25 cellular contexts compared by ENCODE assay signal in the genomic region with DNA sequence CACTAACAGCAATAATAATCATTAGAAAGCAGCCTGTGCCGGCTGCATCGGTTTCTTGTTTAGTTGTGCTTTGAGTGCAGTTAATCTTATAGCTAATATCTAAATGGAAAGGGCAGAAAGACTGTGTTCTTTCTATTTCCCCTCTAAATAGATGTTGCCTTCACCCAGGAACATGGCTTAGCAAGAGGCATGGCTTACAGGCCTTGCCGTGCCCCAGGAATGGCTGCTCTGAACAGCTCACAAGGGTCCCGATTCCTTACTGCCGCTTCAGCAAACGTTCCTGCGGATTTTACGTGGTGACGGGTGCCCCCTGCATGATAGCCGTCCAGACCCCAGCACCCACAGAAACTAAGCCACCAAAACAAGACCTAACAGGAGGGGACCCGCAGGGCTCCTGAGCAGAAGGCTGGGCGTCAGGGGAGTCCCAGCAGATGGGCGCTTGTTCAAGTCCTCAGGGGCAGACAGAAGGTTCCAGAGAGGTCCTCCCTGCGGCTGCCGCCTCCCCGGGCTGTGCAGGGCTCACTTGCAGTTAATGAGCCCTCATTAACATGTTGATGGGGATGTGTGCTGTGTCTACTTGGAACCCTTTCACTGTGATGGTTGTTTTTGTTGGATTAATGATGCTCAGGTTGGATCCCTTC. TPM values are rescaled to one million over a fixed set of nuclear protein-coding genes. Genes with fewer than 3 reads are reported as not detected.
"Had no signal": no experiment of that assay in that cellular context is flagged by ENCODE, and none has a peak within 500 bp of the region (broad histone marks: within the 10 kb centered on the region; RNA-seq: fewer than 3 reads in every experiment).

No MANE protein-coding gene starts in this region.

- H3K4me2 ChIP-seq: KMS-11 had no signal

- H3K4me3 Mint-ChIP-seq: activated CD4-positive, alpha-beta T cell treated with anti-CD3 and anti-CD28 coated beads for 36 hours; activated CD8-positive, alpha-beta T cell treated with anti-CD3 and anti-CD28 coated beads for 36 hours; activated naive CD4-positive, alpha-beta T cell treated with anti-CD3 and anti-CD28 coated beads, Interleukin-2, amount 50 U/mL, for 24 hours; activated naive CD8-positive, alpha-beta T cell treated with anti-CD3 and anti-CD28 coated beads, Interleukin-2, amount 50 U/mL, for 24 hours; central memory CD8-positive, alpha-beta T cell; T-cell had no signal

- H3K36me3 ChIP-seq: ascending aorta had no signal

- H3K9ac ChIP-seq: KMS-11 had no signal

- H3K27me3 ChIP-seq: ascending aorta, body of pancreas had no signal

- H3K27ac Mint-ChIP-seq: activated CD4-positive, alpha-beta T cell treated with anti-CD3 and anti-CD28 coated beads for 36 hours; activated CD8-positive, alpha-beta T cell treated with anti-CD3 and anti-CD28 coated beads for 36 hours; activated naive CD4-positive, alpha-beta T cell treated with anti-CD3 and anti-CD28 coated beads, Interleukin-2, amount 50 U/mL, for 24 hours; activated naive CD8-positive, alpha-beta T cell treated with anti-CD3 and anti-CD28 coated beads, Interleukin-2, amount 50 U/mL, for 24 hours; T-cell had no signal

- ATAC-seq: activated CD4-positive, alpha-beta T cell treated with anti-CD3 and anti-CD28 coated beads for 36 hours; activated CD8-positive, alpha-beta T cell treated with anti-CD3 and anti-CD28 coated beads for 36 hours; activated naive CD8-positive, alpha-beta T cell treated with anti-CD3 and anti-CD28 coated beads, Interleukin-2, amount 50 U/mL, for 24 hours; body of pancreas; T-cell had no signal

- DNase-seq: activated CD4-positive, alpha-beta T cell treated with anti-CD3 and anti-CD28 coated beads for 36 hours; activated CD4-positive, alpha-beta T cell treated with anti-CD3 and anti-CD28 coated beads, Interleukin-2, amount 50 U/mL, for 1 hour; activated CD8-positive, alpha-beta memory T cell treated with anti-CD3 and anti-CD28 coated beads, Interleukin-2, amount 50 U/mL, for 4 hours; activated CD8-positive, alpha-beta T cell treated with anti-CD3 and anti-CD28 coated beads for 36 hours; activated naive CD4-positive, alpha-beta T cell; activated naive CD8-positive, alpha-beta T cell treated with anti-CD3 and anti-CD28 coated beads, Interleukin-2, amount 50 U/mL, for 24 hours; amniotic stem cell; body of pancreas; NCI-H1092; NCI-H1417; NCI-H2029 treated with DMSO at 0.1 percent for 48 hours; NCI-H2227 treated with DMSO at 0.1 percent for 48 hours; NCI-H510A; NCI-H526 treated with DMSO at 0.1 percent for 48 hours; NCI-H82; SIG-M5; T-cell; T-helper 2 cell; T1000 had no signal

- H3K27ac ChIP-seq: ascending aorta, body of pancreas, KMS-11 had no signal

- H3K4me1 Mint-ChIP-seq: activated CD4-positive, alpha-beta T cell treated with anti-CD3 and anti-CD28 coated beads for 36 hours; activated naive CD4-positive, alpha-beta T cell treated with anti-CD3 and anti-CD28 coated beads, Interleukin-2, amount 50 U/mL, for 24 hours; activated naive CD8-positive, alpha-beta T cell treated with anti-CD3 and anti-CD28 coated beads, Interleukin-2, amount 50 U/mL, for 24 hours; central memory CD8-positive, alpha-beta T cell; T-cell had no signal

- H3K4me1 ChIP-seq: ascending aorta, body of pancreas had no signal

- H3K4me3 ChIP-seq: ascending aorta, body of pancreas had no signal

RNA-seq across cellular contexts. Expression of a gene that starts 52.5 kb away (rescaled TPM):
- total RNA-seq: activated CD4-positive, alpha-beta T cell treated with anti-CD3 and anti-CD28 coated beads for 36 hours; body of pancreas; MCF 10A; RPMI7951 had no signal
